Comparison of ENCODE assay signal across 1 cellular context in the genomic region with DNA sequence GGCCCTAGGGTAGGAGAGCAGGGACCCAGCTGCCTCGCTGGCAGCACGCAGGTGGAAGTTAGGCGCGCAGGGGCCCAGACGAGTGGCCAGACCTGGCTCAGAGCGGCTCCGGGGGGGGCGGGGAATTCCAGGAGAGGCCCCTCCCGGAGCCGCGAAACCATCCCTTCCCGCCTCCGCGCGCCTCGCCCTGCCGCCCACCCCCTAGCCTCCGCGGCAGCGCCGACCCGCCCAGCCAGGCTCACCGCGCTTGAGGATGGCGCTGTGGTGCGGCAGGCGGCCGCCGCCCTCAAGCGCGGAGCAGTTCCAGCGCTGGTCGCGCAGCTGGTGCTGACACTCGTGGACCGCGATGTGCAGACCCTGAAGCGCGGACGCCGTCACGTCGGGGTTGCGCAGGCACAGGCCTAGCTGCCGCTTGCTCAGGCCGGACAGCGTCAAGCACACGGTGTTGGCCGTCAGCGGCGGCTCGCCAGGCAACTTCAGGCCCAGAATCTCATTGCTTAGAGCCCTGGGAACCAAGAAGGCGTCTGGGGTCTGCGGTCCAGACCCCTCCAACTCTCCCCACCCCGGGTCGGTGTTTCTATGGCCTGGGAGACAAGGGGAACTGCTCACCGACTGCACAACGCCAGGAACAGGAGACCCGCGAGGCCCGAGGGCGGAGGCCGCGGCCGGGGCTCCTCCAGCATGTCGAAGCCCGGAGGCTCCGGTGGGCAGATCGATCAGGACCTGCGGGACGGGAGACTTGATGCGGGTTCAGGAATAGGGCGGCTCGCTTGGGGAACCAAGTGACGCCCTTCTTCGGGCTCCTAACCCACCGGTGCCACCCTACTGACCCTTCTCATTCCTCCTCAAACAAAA.
TF ChIP-seq lines count a peak whose summit lies in the region.

No MANE protein-coding gene starts in this region.

TF ChIP-seq in HEK293, 187 proteins besides CTCF, POLR2A, EP300 and RAD21:
- TF ChIP-seq IKZF3 (tag by site-specific recombination; IDR thresholded peaks at IDR 0.05) (no peak), ZBTB8A (tag by site-specific recombination; IDR thresholded peaks at IDR 0.05) (peak; percentile 60; the same call in 1 of the 2 replicates), HOXD13 (CRISPR knock-in tag; IDR thresholded peaks at IDR 0.05; ENCODE audit: borderline replicate concordance) (no peak), ZFP3 (tag by site-specific recombination; IDR thresholded peaks at IDR 0.05; ENCODE audit: low read depth) (peak; percentile 69; the same call in 1 of the 2 replicates), ZNF16 (tag by site-specific recombination; IDR thresholded peaks at IDR 0.05; ENCODE audit: low read depth) (no peak)
